1 cellular context compared by ENCODE assay signal in genomic region chr7:5226921-5227785, GRCh38.
TF ChIP-seq lines count a peak whose summit lies in the region.

No MANE protein-coding gene starts in this region.

TF ChIP-seq in HepG2, 621 proteins besides CTCF, POLR2A, EP300 and RAD21:
- TF ChIP-seq ZFP90 (CRISPR knock-in tag; IDR thresholded peaks at IDR 0.05; ENCODE audit: borderline replicate concordance) (no peak), AGO2 (optimal IDR thresholded peaks at IDR 0.05; ENCODE audit: low read depth, low read length) (peak; percentile 17)
